In genomic region chr6:168032383-168032760, GRCh38 we compare ENCODE assay signal across 12 cellular contexts. TPM values are rescaled to one million over a fixed set of nuclear protein-coding genes. Genes with fewer than 3 reads are reported as not detected.
DNase-seq lines count a peak whose midpoint lies in the region; ATAC-seq and TF ChIP-seq lines count a peak whose summit lies in the region.
"Had no signal": no experiment of that assay in that cellular context is flagged by ENCODE, and none has a peak within 500 bp of the region (broad histone marks: within the 10 kb centered on the region; RNA-seq: fewer than 3 reads in every experiment).

No MANE protein-coding gene starts in this region.

- no peak overlapping the region for H3K9ac ChIP-seq in endodermal cell (ENCODE audit: extremely low read depth, low read length, poor library complexity, severe bottlenecking)
- H3K9ac ChIP-seq in mucosa of rectum (ENCODE audit: low read depth in 1 of 2, low read length in 2 of 2): no peak overlapping the region

- H3K4me3 Mint-ChIP-seq in endodermal cell: no peak overlapping the region
- H3K4me3 Mint-ChIP-seq: nephron progenitor cell had no signal

- H3K27me3 ChIP-seq in endodermal cell (ENCODE audit: control insufficient read depth, insufficient read depth, low read length, poor library complexity, severe bottlenecking) (no peaks in the 10 kb centered on the region), mucosa of rectum (ENCODE audit: control insufficient read depth in 2 of 2, insufficient read depth in 2 of 2, low read length in 2 of 2) (no peaks in the 10 kb centered on the region)

- ATAC-seq in GM18907 (IDR thresholded peaks at IDR 0.05; ENCODE audit: unreplicated experiment) (no peak), left colon (no peak)

- H3K36me3 ChIP-seq in endodermal cell (ENCODE audit: control insufficient read depth, insufficient read depth, low read length) (no peaks in the 10 kb centered on the region), mucosa of rectum (ENCODE audit: control insufficient read depth in 2 of 2, insufficient read depth in 2 of 2, low read length in 2 of 2) (no peaks in the 10 kb centered on the region)

- intact Hi-C loops in left colon (cut with DNase I, micrococcal nuclease): no loop called here

- no peak overlapping the region for H3K4me3 ChIP-seq in AG09309 (ENCODE audit: control insufficient read depth, low read depth, low read length)
- no peak overlapping the region for H3K4me3 ChIP-seq in endodermal cell (ENCODE audit: low read length)
- H3K4me3 ChIP-seq in mucosa of rectum (ENCODE audit: low read length in 2 of 2): no peak overlapping the region

- H3K4me1 Mint-ChIP-seq in endodermal cell: peaks cover 7% of the 10 kb centered on the region

- H3K27me3 Mint-ChIP-seq in endodermal cell (ENCODE audit: insufficient read depth): peaks cover 17% of the 10 kb centered on the region

- peak; percentile 46 for DNase-seq in AG09309 (ENCODE audit: low read depth)
- peak; percentile 74 for DNase-seq in NCI-H226
- DNase-seq in endodermal cell: no peak
- DNase-seq in inferior parietal cortex (ENCODE audit: extremely low spot score): no peak
- DNase-seq in NCI-H524 treated with DMSO at 0.1 percent for 48 hours (lab: John Stamatoyannopoulos, UW): no peak
- DNase-seq in left colon: no peak
- DNase-seq: activated CD4-positive, alpha-beta T cell treated with anti-CD3 and anti-CD28 coated beads for 48 hours; COR-L47; NCI-H748 treated with DMSO at 0.1 percent for 48 hours; nephron progenitor cell had no signal

- peaks cover 12% of the 10 kb centered on the region for H3K9me3 Mint-ChIP-seq in endodermal cell

- WGBS in endodermal cell (ENCODE audit: insufficient coverage in 1 of 2, insufficient read length in 1 of 2), 2 experiments: 71 to 83% methylated on average over 5 to 6 of the region's 6 CpGs

- H3K9me3 ChIP-seq in endodermal cell (ENCODE audit: control insufficient read depth, low read length) (no peaks in the 10 kb centered on the region), mucosa of rectum (ENCODE audit: control insufficient read depth in 2 of 2, low read length in 2 of 2) (no peaks in the 10 kb centered on the region)

- H3K27ac ChIP-seq in endodermal cell (ENCODE audit: low read depth, low read length): peak overlapping the region; percentile 71
- H3K27ac ChIP-seq in mucosa of rectum (ENCODE audit: low read depth in 2 of 2, low read length in 2 of 2): peak overlapping the region; percentile 29 to 34

- H3K36me3 Mint-ChIP-seq in endodermal cell (ENCODE audit: low read depth): no peaks in the 10 kb centered on the region

- no peaks in the 10 kb centered on the region for H3K4me1 ChIP-seq in endodermal cell (ENCODE audit: control insufficient read depth, insufficient read depth, low read length)
- peaks cover 2 to 13% of the 10 kb centered on the region in 2 donors for H3K4me1 ChIP-seq in mucosa of rectum (ENCODE audit: control insufficient read depth in 2 of 2, insufficient read depth in 2 of 2, low read length in 2 of 2)

- TF ChIP-seq CTCF in AG09309 (IDR thresholded peaks at IDR 0.05; ENCODE audit: control insufficient read depth, insufficient read depth, low read depth, low read length, missing control alignments) (peak; percentile 62), endodermal cell (conservative IDR thresholded peaks at IDR 0.05) (peak; percentile 31)

- H3K27ac Mint-ChIP-seq in endodermal cell: no peak overlapping the region

RNA-seq across cellular contexts. Expression of gene KIF25, which starts 34.9 kb away (rescaled TPM):
- total RNA-seq in endodermal cell: 1 to 10 TPM in 1 of 2 donors, not detected in 1; 1.3 TPM
- 0.53 TPM for polyA plus RNA-seq in endodermal cell (2013, experiment 1 of 2)
- polyA plus RNA-seq in endodermal cell (2013, experiment 2 of 2): 0.79 TPM
- total RNA-seq in left colon: under 1 TPM; 0.22 to 0.27 TPM

RNA-seq across cellular contexts. Expression of gene FRMD1, which starts 46.6 kb away (rescaled TPM):
- not detected for total RNA-seq in endodermal cell
- polyA plus RNA-seq in endodermal cell (2013, experiment 1 of 2): not detected
- 0.04 TPM for polyA plus RNA-seq in endodermal cell (2013, experiment 2 of 2)
- 10 to 100 TPM; 22.8 to 35.5 TPM for total RNA-seq in left colon

Comparison
In these comparisons a context has a peak if more than half of its experiments do, and no peak if none do; other contexts are left out.
1. DNase-seq: peak in AG09309 (single experiment) and NCI-H226 (single experiment); none in endodermal cell (single experiment), inferior parietal cortex (single experiment), NCI-H524 treated with DMSO at 0.1 percent for 48 hours (single experiment) and left colon (0 of 2).
2. RNA of gene FRMD1, which starts 46.6 kb away (total RNA-seq): 22.8 to 35.5 TPM in left colon; not detected in endodermal cell; every median in the first group is over 10 times any median in the second.